In the genomic region with DNA sequence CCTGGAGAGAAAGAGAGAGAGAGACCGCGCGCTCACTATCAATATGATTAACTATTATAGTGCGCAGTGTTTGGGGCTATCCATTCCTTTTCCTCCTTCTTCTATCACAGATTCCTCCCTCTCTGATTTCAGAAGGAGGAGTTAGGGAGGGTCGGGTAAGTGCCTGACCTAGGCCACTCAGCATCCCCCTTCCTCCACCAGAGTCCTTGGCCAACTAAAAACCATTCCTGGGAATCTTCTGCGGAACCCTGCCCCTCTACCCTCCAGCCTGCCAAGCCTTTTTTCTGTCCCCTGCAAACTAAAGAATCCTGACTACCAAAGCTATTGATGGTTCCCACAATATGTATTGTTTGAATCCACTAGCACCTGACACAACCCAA, we compare ENCODE assay signal across 1 cellular context.
A peak's percentile ranks its signal among the peaks of the same experiment; 100 is the strongest.
TF ChIP-seq lines count a peak whose summit lies in the region.

No MANE protein-coding gene starts in this region.

TF ChIP-seq in GM23338, 12 proteins besides CTCF, POLR2A, EP300 and RAD21:
- TF ChIP-seq ZNF462 (CRISPR knock-in tag; IDR thresholded peaks at IDR 0.05) (peak; percentile 78), JUNB (IDR thresholded peaks at IDR 0.05; ENCODE audit: unreplicated experiment) (peak; percentile 84), POLR2AphosphoS5 (IDR thresholded peaks at IDR 0.05; ENCODE audit: low read depth) (no peak), NANOG (IDR thresholded peaks at IDR 0.05; ENCODE audit: borderline replicate concordance) (no peak), ZNF114 (CRISPR knock-in tag; IDR thresholded peaks at IDR 0.05) (no peak)
